8 cellular contexts compared by ENCODE assay signal in the genomic region with DNA sequence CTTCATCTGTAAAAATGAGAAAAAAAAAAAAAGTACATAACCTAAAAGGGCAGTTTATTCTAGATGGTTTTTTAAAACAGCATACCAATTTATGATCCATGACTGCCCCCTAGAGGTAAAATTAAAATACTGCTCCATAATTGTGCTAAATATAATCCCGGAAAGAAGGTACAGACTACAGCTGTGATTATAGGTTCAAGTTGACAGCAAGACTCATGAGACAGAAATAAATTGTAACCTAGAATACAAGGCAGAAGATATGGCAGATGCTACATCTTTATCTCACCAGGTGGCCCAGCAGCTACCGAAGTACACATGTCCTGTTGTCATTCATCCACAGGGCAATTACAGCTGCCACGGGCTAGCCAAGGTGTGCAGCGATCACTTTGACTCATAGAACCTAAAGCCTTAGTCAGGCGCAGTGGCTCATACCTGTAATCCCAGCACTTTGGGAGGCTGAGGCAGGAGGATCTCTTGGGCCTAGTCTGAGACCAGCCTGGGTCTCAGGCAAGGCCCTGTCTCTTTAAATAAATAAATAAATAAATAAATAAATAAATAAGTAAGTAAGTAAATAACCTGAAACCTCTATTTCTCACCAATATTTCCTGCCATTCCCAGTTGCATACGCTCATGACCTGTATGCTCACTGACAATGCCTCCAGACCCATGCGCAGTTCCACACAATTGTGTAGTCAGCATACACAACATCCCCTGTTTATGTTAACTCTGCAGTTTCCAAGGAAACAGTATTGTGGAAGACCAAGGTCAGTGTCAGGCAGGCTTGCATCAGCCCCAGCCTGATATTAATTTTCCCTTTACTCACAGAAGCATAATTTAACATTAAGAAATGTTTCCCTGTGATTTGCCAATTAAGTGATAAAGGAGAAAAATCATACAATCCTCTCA. TPM values are rescaled to one million over a fixed set of nuclear protein-coding genes. Genes with fewer than 3 reads are reported as not detected.
DNase-seq lines count a peak whose midpoint lies in the region; ATAC-seq and TF ChIP-seq lines count a peak whose summit lies in the region.

No MANE protein-coding gene starts in this region.

- peak; percentile 45 to 51 for ATAC-seq in activated CD4-positive, CD25-positive, alpha-beta regulatory T cell treated with anti-CD3 and anti-CD28 coated beads, Interleukin-2, amount 50 U/mL, for 24 hours
- ATAC-seq in esophagus mucosa (peak; percentile 83), natural killer cell (peak; percentile 78 to 85 (median 82)), HG02588 (IDR thresholded peaks at IDR 0.05; ENCODE audit: unreplicated experiment) (no peak)

- H3K4me1 Mint-ChIP-seq in natural killer cell: no peaks in the 10 kb centered on the region

- no peak for DNase-seq in activated CD4-positive, CD25-positive, alpha-beta regulatory T cell treated with anti-CD3 and anti-CD28 coated beads, Interleukin-2, amount 50 U/mL, for 72 hours
- DNase-seq in NCI-H1105 (lab: John Stamatoyannopoulos, UW) (peak; percentile 63), SK-MEL-5 (ENCODE audit: low read depth, low spot score) (peak; percentile 73), natural killer cell (no peak), epidermal melanocyte (ENCODE audit: insufficient read length, low spot score) (no peak)

- intact Hi-C loops in natural killer cell (cut with micrococcal nuclease): loop anchor here (1.0 to 5.0 kb wide), 4 partner anchors 18 to 114 kb away; partner anchors contain the start of gene NT5C1A

- no peak overlapping the region for H3K27ac Mint-ChIP-seq in natural killer cell

- H3K9me3 Mint-ChIP-seq in natural killer cell: no peaks in the 10 kb centered on the region

- H3K36me3 Mint-ChIP-seq in natural killer cell: no peaks in the 10 kb centered on the region

- in situ Hi-C loops in SK-MEL-5 (cut with HindIII; ENCODE audit: low pct_unique_long_range_greater_than_20kb, low sequenced_read_pairs): no loop called here

- H3K4me3 Mint-ChIP-seq in natural killer cell: no peak overlapping the region

- TF ChIP-seq CTCF in natural killer cell (IDR thresholded peaks at IDR 0.05): peak; percentile 88

- H3K27me3 Mint-ChIP-seq in natural killer cell (ENCODE audit: low read depth in 2 of 2): peaks cover 32 to 46% of the 10 kb centered on the region in 2 donors

RNA-seq across cellular contexts. Expression of gene PPIE, which starts 18.3 kb away (rescaled TPM):
- 33.3 and 39.1 TPM in 2 replicates for total RNA-seq in SK-MEL-5 (2014; rRNA removed; shearing (Covaris generic))
- 45.6 and 46.3 TPM in 2 replicates for polyA plus RNA-seq in SK-MEL-5 (2015; cell fraction: cytosol; rRNA removed)
- polyA plus RNA-seq in SK-MEL-5 (2015; cell fraction: nucleus; rRNA removed): 49.7 and 52.5 TPM in 2 replicates
- total RNA-seq in esophagus mucosa (43.8 TPM), natural killer cell (10 to 100 TPM; 44.3 to 62.8 (median 59.8) TPM)

RNA-seq across cellular contexts. Expression of gene HPCAL4, which starts 29.1 kb away (rescaled TPM):
- 0.93 and 1.3 TPM in 2 replicates for total RNA-seq in SK-MEL-5 (2014; rRNA removed; shearing (Covaris generic))
- polyA plus RNA-seq in SK-MEL-5 (2015; cell fraction: cytosol; rRNA removed): 0.70 and 0.85 TPM in 2 replicates
- polyA plus RNA-seq in SK-MEL-5 (2015; cell fraction: nucleus; rRNA removed): 0.30 and 1.2 TPM in 2 replicates
- total RNA-seq in esophagus mucosa (not detected), natural killer cell (1 to 10 TPM in 2 of 3 donors, under 1 TPM in 1; 0.78 to 1.6 (median 1.3) TPM)

RNA-seq across cellular contexts. Expression of gene NT5C1A, which starts 48.4 kb away (rescaled TPM):
- total RNA-seq in SK-MEL-5 (2014; rRNA removed; shearing (Covaris generic)): 0.13 TPM in 2 replicates
- not detected in 2 replicates for polyA plus RNA-seq in SK-MEL-5 (2015; cell fraction: cytosol; rRNA removed)
- polyA plus RNA-seq in SK-MEL-5 (2015; cell fraction: nucleus; rRNA removed): not detected in 2 replicates
- total RNA-seq in esophagus mucosa (not detected), natural killer cell (not detected)

RNA-seq across cellular contexts. Expression of gene OXCT2, which starts 50.8 kb away (rescaled TPM):
- total RNA-seq in SK-MEL-5 (2014; rRNA removed; shearing (Covaris generic)): 0.24 and 0.26 TPM in 2 replicates
- 0.65 TPM in 1 of 2 replicates, not detected in the other for polyA plus RNA-seq in SK-MEL-5 (2015; cell fraction: cytosol; rRNA removed)
- polyA plus RNA-seq in SK-MEL-5 (2015; cell fraction: nucleus; rRNA removed): 1.8 and 1.9 TPM in 2 replicates
- 0.20 TPM for total RNA-seq in esophagus mucosa
- total RNA-seq in natural killer cell: 1 to 10 TPM in 2 of 3 donors, under 1 TPM in 1; 0.42 to 2.2 (median 1.9) TPM

Comparison
In these comparisons a context has a peak if more than half of its experiments do, and no peak if none do; other contexts are left out.
1. DNase-seq: peak in NCI-H1105 (single experiment) and SK-MEL-5 (single experiment); none in activated CD4-positive, CD25-positive, alpha-beta regulatory T cell treated with anti-CD3 and anti-CD28 coated beads, Interleukin-2, amount 50 U/mL, for 72 hours (single experiment), natural killer cell (single experiment) and epidermal melanocyte (single experiment).